ENCODE assay signal across 1 cellular context in the genomic region with DNA sequence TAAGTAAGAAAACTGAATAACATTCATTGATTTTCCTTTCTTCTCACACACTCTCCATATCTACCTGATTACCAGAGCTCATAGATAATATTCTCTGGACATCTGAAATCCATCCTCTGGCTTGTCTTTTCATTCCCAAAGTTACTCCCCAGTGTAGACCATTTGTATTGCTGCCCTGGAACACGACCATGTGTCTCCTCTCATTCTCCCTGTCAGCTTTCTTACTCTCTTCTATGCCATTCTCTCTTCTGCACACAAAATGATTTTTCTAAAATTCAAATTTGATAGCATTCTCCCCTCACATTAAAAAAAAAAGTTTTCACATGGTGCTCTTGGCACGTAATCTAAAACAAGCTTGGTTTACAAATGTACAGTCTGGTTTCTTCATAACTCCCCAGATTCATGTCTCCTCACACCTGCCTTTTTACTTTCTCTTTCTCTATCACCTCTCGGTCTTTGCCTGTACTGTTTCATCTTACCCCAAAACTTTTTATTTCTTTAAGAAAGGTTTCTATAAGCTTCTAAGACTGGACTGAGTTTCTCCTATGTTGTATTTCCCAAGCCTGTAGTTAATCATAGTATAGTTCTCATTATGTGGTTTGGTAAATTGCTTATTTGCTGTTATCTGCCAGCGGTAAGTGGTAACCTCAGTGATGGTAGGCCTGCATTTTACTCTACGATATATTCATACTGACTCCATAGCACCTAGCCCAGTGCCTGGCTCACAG.
TF ChIP-seq lines count a peak whose summit lies in the region.

No MANE protein-coding gene starts in this region.

TF ChIP-seq in HepG2, 621 proteins besides CTCF, POLR2A, EP300 and RAD21 (continued from another document):
- TF ChIP-seq, protein P1, sequence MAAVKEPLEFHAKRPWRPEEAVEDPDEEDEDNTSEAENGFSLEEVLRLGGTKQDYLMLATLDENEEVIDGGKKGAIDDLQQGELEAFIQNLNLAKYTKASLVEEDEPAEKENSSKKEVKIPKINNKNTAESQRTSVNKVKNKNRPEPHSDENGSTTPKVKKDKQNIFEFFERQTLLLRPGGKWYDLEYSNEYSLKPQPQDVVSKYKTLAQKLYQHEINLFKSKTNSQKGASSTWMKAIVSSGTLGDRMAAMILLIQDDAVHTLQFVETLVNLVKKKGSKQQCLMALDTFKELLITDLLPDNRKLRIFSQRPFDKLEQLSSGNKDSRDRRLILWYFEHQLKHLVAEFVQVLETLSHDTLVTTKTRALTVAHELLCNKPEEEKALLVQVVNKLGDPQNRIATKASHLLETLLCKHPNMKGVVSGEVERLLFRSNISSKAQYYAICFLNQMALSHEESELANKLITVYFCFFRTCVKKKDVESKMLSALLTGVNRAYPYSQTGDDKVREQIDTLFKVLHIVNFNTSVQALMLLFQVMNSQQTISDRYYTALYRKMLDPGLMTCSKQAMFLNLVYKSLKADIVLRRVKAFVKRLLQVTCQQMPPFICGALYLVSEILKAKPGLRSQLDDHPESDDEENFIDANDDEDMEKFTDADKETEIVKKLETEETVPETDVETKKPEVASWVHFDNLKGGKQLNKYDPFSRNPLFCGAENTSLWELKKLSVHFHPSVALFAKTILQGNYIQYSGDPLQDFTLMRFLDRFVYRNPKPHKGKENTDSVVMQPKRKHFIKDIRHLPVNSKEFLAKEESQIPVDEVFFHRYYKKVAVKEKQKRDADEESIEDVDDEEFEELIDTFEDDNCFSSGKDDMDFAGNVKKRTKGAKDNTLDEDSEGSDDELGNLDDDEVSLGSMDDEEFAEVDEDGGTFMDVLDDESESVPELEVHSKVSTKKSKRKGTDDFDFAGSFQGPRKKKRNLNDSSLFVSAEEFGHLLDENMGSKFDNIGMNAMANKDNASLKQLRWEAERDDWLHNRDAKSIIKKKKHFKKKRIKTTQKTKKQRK (IDR thresholded peaks at IDR 0.05; ENCODE audit: low read length) = no peak
- TF ChIP-seq ZFX (CRISPR knock-in tag; IDR thresholded peaks at IDR 0.05; ENCODE audit: low read depth) = 0 out of 2 replicates have a peak, but pooled peaks have one; percentile 39
- TF ChIP-seq ZFY (CRISPR knock-in tag; IDR thresholded peaks at IDR 0.05) = peak; percentile 16; the same call in 1 of the 2 replicates
- no peak for TF ChIP-seq MIER2 (CRISPR knock-in tag; IDR thresholded peaks at IDR 0.05)
- no peak for TF ChIP-seq TRIM24 (CRISPR knock-in tag; IDR thresholded peaks at IDR 0.05)
- TF ChIP-seq ZNF724P (CRISPR knock-in tag; IDR thresholded peaks at IDR 0.05; ENCODE audit: borderline replicate concordance) = no peak
